ENCODE assay signal across 7 cellular contexts in the genomic region with DNA sequence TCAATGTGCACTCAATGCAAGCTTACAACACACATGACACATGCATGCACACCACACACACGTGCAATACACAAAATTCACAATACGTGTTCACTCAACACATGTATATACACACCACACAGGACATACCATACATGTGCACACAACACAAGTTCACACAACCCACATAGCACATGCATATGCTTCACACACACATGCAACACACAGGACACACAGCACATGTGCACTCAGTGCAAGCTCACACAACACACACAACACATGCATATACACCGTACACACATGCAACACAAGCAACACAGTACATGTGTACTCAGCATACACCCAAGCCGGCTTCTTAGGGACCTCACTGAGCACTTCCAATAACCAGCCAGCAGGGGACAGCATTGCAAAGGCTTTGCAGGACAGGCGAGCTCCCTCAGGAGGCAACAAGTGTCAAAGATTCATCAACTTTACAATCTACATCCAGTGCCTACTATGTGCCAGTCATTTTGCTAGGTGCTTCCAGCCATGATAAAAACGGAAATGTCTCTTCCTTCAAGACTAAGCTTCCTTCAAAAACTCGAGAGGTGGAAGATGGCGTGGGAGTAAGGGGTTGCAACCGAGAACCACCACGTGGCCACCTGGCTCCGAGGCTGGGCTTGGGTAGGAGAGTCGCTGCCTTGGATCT.
A peak's percentile ranks its signal among the peaks of the same experiment; 100 is the strongest.
DNase-seq lines count a peak whose midpoint lies in the region; ATAC-seq and TF ChIP-seq lines count a peak whose summit lies in the region.

No MANE protein-coding gene starts in this region.

- no peaks in the 10 kb centered on the region for H3K27me3 ChIP-seq in WERI-Rb-1 (ENCODE audit: insufficient read depth, low read depth, severe bottlenecking)
- no peaks in the 10 kb centered on the region for H3K27me3 ChIP-seq in breast epithelium

- DNase-seq in NCI-H1694 treated with DMSO at 0.1 percent for 48 hours (lab: John Stamatoyannopoulos, UW) (peak; percentile 44), WERI-Rb-1 (peak; percentile 63), breast epithelium (ENCODE audit: low spot score in 2 of 2) (peak; percentile 54 to 66), islet precursor cell (peak; percentile 90)
- DNase-seq in stimulated activated CD4-positive, alpha-beta T cell treated with anti-CD3 and anti-CD28 coated beads, Interleukin-1b, Interleukin-23, amount 100 ng/mL, for 24 hours (ENCODE audit: low read depth in 4 of 4, low spot score in 1 of 4) = peak; percentile 35 to 62 (median 54)

- H3K27ac ChIP-seq in WERI-Rb-1 = no peak overlapping the region
- H3K27ac ChIP-seq in breast epithelium = no peak overlapping the region

- no peaks in the 10 kb centered on the region for H3K9me3 ChIP-seq in WERI-Rb-1 (ENCODE audit: severe bottlenecking)
- H3K9me3 ChIP-seq in breast epithelium = no peaks in the 10 kb centered on the region

- H3K4me1 ChIP-seq in breast epithelium = no peaks in the 10 kb centered on the region

- H3K4me3 ChIP-seq in GM12875 (ENCODE audit: low read depth, low read length) (no peak overlapping the region), WERI-Rb-1 (ENCODE audit: low read depth, low read length) (no peak overlapping the region), breast epithelium (no peak overlapping the region)

- TF ChIP-seq CTCF in GM12875 (IDR thresholded peaks at IDR 0.05; ENCODE audit: borderline replicate concordance, insufficient read depth, low read depth, low read length) = peak; percentile 100
- peak; percentile 95 for TF ChIP-seq CTCF in WERI-Rb-1 (IDR thresholded peaks at IDR 0.05; ENCODE audit: low read depth, low read length)
- peak; percentile 91 to 95 (median 93) for TF ChIP-seq CTCF in breast epithelium (IDR thresholded peaks at IDR 0.05)

- ATAC-seq in HG02610 (IDR thresholded peaks at IDR 0.05; ENCODE audit: unreplicated experiment) = peak; percentile 86

- no peak for TF ChIP-seq POLR2A in breast epithelium (IDR thresholded peaks at IDR 0.05)

- intact Hi-C loops in breast epithelium (cut with DNase I; ENCODE audit: low total_unique reads) = no loop called here

- H3K36me3 ChIP-seq in WERI-Rb-1 (no peaks in the 10 kb centered on the region), breast epithelium (no peaks in the 10 kb centered on the region)
